In genomic region chr20:10171864-10172751, GRCh38 we compare ENCODE assay signal across 7 cellular contexts. TPM values are rescaled to one million over a fixed set of nuclear protein-coding genes. Genes with fewer than 3 reads are reported as not detected.
DNase-seq lines count a peak whose midpoint lies in the region; ATAC-seq, FAIRE-seq and TF ChIP-seq lines count a peak whose summit lies in the region.

No MANE protein-coding gene starts in this region.

- H3K4me3 Mint-ChIP-seq in GM23338: peak overlapping the region; percentile 73
- H3K4me3 Mint-ChIP-seq in activated naive CD4-positive, alpha-beta T cell treated with anti-CD3 and anti-CD28 coated beads, Interleukin-2, amount 10 ng/mL, durations not matched to agents 7 days and 5 days: peak overlapping the region; percentile 19

- TF ChIP-seq CTCF in GM23338 (conservative IDR thresholded peaks at IDR 0.05; ENCODE audit: low read depth in 2 of 2) (no peak; a peak in 1 of 4 replicates), heart right ventricle (IDR thresholded peaks at IDR 0.05) (no peak), pancreas (IDR thresholded peaks at IDR 0.05) (no peak)

- no peak for FAIRE-seq in pancreas (lab: Jason Lieb, UNC)

- CTCF ChIA-PET in activated naive CD4-positive, alpha-beta T cell treated with anti-CD3 and anti-CD28 coated beads, Interleukin-2, amount 10 ng/mL, durations not matched to agents 7 days and 5 days (lab: Charles Lee): no interaction called here

- H3K79me2 ChIP-seq in GM23338 (replicated peaks; ENCODE audit: insufficient read depth): no peaks in the 10 kb centered on the region

- peak overlapping the region; percentile 75 for H3K4me3 ChIP-seq in GM23338
- peak overlapping the region; percentile 11 to 50 (median 44) for H3K4me3 ChIP-seq in heart right ventricle
- peak overlapping the region in 2 of 4 donors; percentile 32 to 35 for H3K4me3 ChIP-seq in pancreas

- peak overlapping the region; percentile 91 for H3K4me2 ChIP-seq in GM23338

- WGBS in heart right ventricle, 2 donors: 4% methylated on average over 47 of the region's 47 CpGs
- WGBS in pancreas, 2 donors: 8 to 10% methylated on average over 37 to 47 of the region's 47 CpGs

- H3K4me1 ChIP-seq in GM23338 (ENCODE audit: insufficient read depth): peaks cover 12% of the 10 kb centered on the region; the same call in 1 of the 2 replicates
- H3K4me1 ChIP-seq in heart right ventricle: peaks cover 0 to 15% (median 7%) of the 10 kb centered on the region in 9 donors
- no peaks in the 10 kb centered on the region for H3K4me1 ChIP-seq in pancreas

- ATAC-seq in GM23338: peak; percentile 94
- ATAC-seq in heart right ventricle: peak in 7 of 8 donors; percentile 28 to 87 (median 37)
- peak; percentile 83 to 97 (median 96) for ATAC-seq in pancreas
- no peak for ATAC-seq in GM19455 (IDR thresholded peaks at IDR 0.05; ENCODE audit: unreplicated experiment)

- no peaks in the 10 kb centered on the region for H3F3A ChIP-seq in GM23338 (replicated peaks; ENCODE audit: low read depth)

- no peaks in the 10 kb centered on the region for H4K20me1 ChIP-seq in GM23338 (replicated peaks; ENCODE audit: insufficient read depth)

- no peaks in the 10 kb centered on the region for H3K36me3 Mint-ChIP-seq in GM23338 (ENCODE audit: low read depth)
- no peaks in the 10 kb centered on the region for H3K36me3 Mint-ChIP-seq in activated naive CD4-positive, alpha-beta T cell treated with anti-CD3 and anti-CD28 coated beads, Interleukin-2, amount 10 ng/mL, durations not matched to agents 7 days and 5 days

- H3K36me3 ChIP-seq in GM23338 (ENCODE audit: insufficient read depth): no peaks in the 10 kb centered on the region
- H3K36me3 ChIP-seq in heart right ventricle: no peaks in the 10 kb centered on the region
- no peaks in the 10 kb centered on the region for H3K36me3 ChIP-seq in pancreas

- H3K9me2 ChIP-seq in GM23338 (ENCODE audit: insufficient read depth): peaks cover 6% of the 10 kb centered on the region; the same call in 1 of the 2 replicates

- no peak overlapping the region for H3K27ac ChIP-seq in GM23338 (ENCODE audit: low read depth)
- H3K27ac ChIP-seq in heart right ventricle: no peak overlapping the region
- H3K27ac ChIP-seq in pancreas: peak overlapping the region in 1 of 4 donors; percentile 44

- H2AFZ ChIP-seq in GM23338: peak overlapping the region; percentile 99

- peaks cover 11% of the 10 kb centered on the region for H3K4me1 Mint-ChIP-seq in GM23338
- no peaks in the 10 kb centered on the region for H3K4me1 Mint-ChIP-seq in activated naive CD4-positive, alpha-beta T cell treated with anti-CD3 and anti-CD28 coated beads, Interleukin-2, amount 10 ng/mL, durations not matched to agents 7 days and 5 days

- no peaks in the 10 kb centered on the region for H3K9me3 Mint-ChIP-seq in GM23338
- H3K9me3 Mint-ChIP-seq in activated naive CD4-positive, alpha-beta T cell treated with anti-CD3 and anti-CD28 coated beads, Interleukin-2, amount 10 ng/mL, durations not matched to agents 7 days and 5 days: no peaks in the 10 kb centered on the region

- peaks cover 9% of the 10 kb centered on the region for H3K27me3 Mint-ChIP-seq in GM23338 (ENCODE audit: insufficient read depth, low read depth, poor library complexity)
- H3K27me3 Mint-ChIP-seq in activated naive CD4-positive, alpha-beta T cell treated with anti-CD3 and anti-CD28 coated beads, Interleukin-2, amount 10 ng/mL, durations not matched to agents 7 days and 5 days: peaks cover 36% of the 10 kb centered on the region

- H3K9me3 ChIP-seq in heart right ventricle: peaks cover 0 to 5% (median 0%) of the 10 kb centered on the region in 11 donors
- no peaks in the 10 kb centered on the region for H3K9me3 ChIP-seq in pancreas

- intact Hi-C loops in heart right ventricle (cut with DNase I): no loop called here
- intact Hi-C loops in pancreas (cut with DNase I): loop anchor here in 1 of 3 donors (10.0 kb wide), 1 partner anchor 57 kb away; no protein-coding TSS in a partner anchor

- DNase-seq in GM23338 (ENCODE audit: low spot score) (peak; percentile 71), NCI-H510A (lab: John Stamatoyannopoulos, UW) (peak; percentile 65), heart right ventricle (peak in 1 of 2 donors; percentile 15), pancreas (peak; percentile 27 to 82 (median 47)), foreskin melanocyte (no peak)
- DNase-seq in activated naive CD4-positive, alpha-beta T cell treated with anti-CD3 and anti-CD28 coated beads, Interleukin-2, amount 10 ng/mL, durations not matched to agents 7 days and 5 days: no peak

- H3K27me3 ChIP-seq in GM23338 (ENCODE audit: insufficient read depth) (peaks cover 21% of the 10 kb centered on the region), heart right ventricle (peaks cover 0 to 32% (median 24%) of the 10 kb centered on the region in 7 donors), pancreas (no peaks in the 10 kb centered on the region)

- peak overlapping the region; percentile 74 for H3K27ac Mint-ChIP-seq in GM23338
- no peak overlapping the region for H3K27ac Mint-ChIP-seq in activated naive CD4-positive, alpha-beta T cell treated with anti-CD3 and anti-CD28 coated beads, Interleukin-2, amount 10 ng/mL, durations not matched to agents 7 days and 5 days

TF ChIP-seq in GM23338, 12 proteins besides CTCF, POLR2A, EP300 and RAD21 (continues in another document):
- TF ChIP-seq REST (IDR thresholded peaks at IDR 0.05; ENCODE audit: unreplicated experiment) (no peak), POLR2AphosphoS5 (IDR thresholded peaks at IDR 0.05; ENCODE audit: low read depth) (0 out of 2 replicates have a peak, but pooled peaks have one; percentile 15), NANOG (IDR thresholded peaks at IDR 0.05; ENCODE audit: borderline replicate concordance) (no peak), CREB1 (CRISPR knock-in tag; IDR thresholded peaks at IDR 0.05; ENCODE audit: low read depth) (0 out of 2 replicates have a peak, but pooled peaks have one; percentile 42), ETS1 (IDR thresholded peaks at IDR 0.05) (0 out of 2 replicates have a peak, but pooled peaks have one; percentile 21)

RNA-seq across cellular contexts. Expression of gene SNAP25, which starts 46.5 kb away (rescaled TPM):
- 0.78 and 1.3 TPM in 2 replicates for total RNA-seq in GM23338 (2014; rRNA removed; shearing (Covaris generic))
- polyA plus RNA-seq in GM23338 (2016; fragmentation: Nextera tagmentation; extraction: Ambion mirVana): 0.73 and 0.82 TPM in 2 replicates
- total RNA-seq in heart right ventricle: under 1 TPM in 5 of 10 donors, not detected in 5; 0.19 to 0.87 (median 0.22) TPM
- polyA plus RNA-seq in heart right ventricle: under 1 TPM; 0.09 to 0.44 TPM
- 1 to 10 TPM in 5 of 6 donors, under 1 TPM in 1; 0.95 to 8.4 (median 2.9) TPM for total RNA-seq in pancreas
- polyA plus RNA-seq in pancreas: 10 to 100 TPM in 1 of 2 donors, 1 to 10 TPM in 1; 8.6 to 50.3 TPM

Comparison
In these comparisons a context has a peak if more than half of its experiments do, and no peak if none do; other contexts are left out.
1. DNase-seq: peak in GM23338 (single experiment), NCI-H510A (single experiment) and pancreas (6 of 6); none in activated naive CD4-positive, alpha-beta T cell treated with anti-CD3 and anti-CD28 coated beads, Interleukin-2, amount 10 ng/mL, durations not matched to agents 7 days and 5 days (single experiment) and foreskin melanocyte (single experiment).